In genomic region chr3:161419555-161420333, GRCh38 we compare ENCODE assay signal across 18 cellular contexts. TPM values are rescaled to one million over a fixed set of nuclear protein-coding genes. Genes with fewer than 3 reads are reported as not detected.
A peak's percentile ranks its signal among the peaks of the same experiment; 100 is the strongest.
DNase-seq lines count a peak whose midpoint lies in the region; ATAC-seq and TF ChIP-seq lines count a peak whose summit lies in the region.
"Had no signal": no experiment of that assay in that cellular context is flagged by ENCODE, and none has a peak within 500 bp of the region (broad histone marks: within the 10 kb centered on the region; RNA-seq: fewer than 3 reads in every experiment).

No MANE protein-coding gene starts in this region.

- H3K56ac ChIP-seq in H9 (ENCODE audit: insufficient read length, low read depth, low read length) = no peak overlapping the region

- in situ Hi-C loops in Panc1 (cut with HindIII; ENCODE audit: low pct_unique_long_range_greater_than_20kb, low sequenced_read_pairs) = no loop called here

- H2BK20ac ChIP-seq in H9 (ENCODE audit: low read depth, low read length, poor library complexity, severe bottlenecking) = no peak overlapping the region

- no peak overlapping the region for H3K18ac ChIP-seq in H9 (ENCODE audit: insufficient read length, low read depth, low read length)

- peaks cover 13 to 19% of the 10 kb centered on the region in 2 experiments for H3K9me3 Mint-ChIP-seq in H9
- H3K9me3 Mint-ChIP-seq in stimulated activated naive B cell treated with anti-CD40 and anti-IgM and Interleukin-4, amounts not matched to agents 10 μg/mL and 1 μg/mL and 100 μg/mL, for 72 hours = peaks cover 0 to 8% of the 10 kb centered on the region in 2 donors
- H3K9me3 Mint-ChIP-seq in T-helper 2 cell treated with Interferon-gamma antibody and Interleukin-4, amounts not matched to agents 5 μg/mL and 100 μg/mL, for 36 hours = no peaks in the 10 kb centered on the region

- no peak overlapping the region for H3K4ac ChIP-seq in H9 (ENCODE audit: low read depth, low read length)

- no peaks in the 10 kb centered on the region for H3K36me3 ChIP-seq in Panc1 (ENCODE audit: control insufficient read depth, insufficient read depth, low read length)
- H3K36me3 ChIP-seq: BLaER1 had no signal

- no TSS peak for BruUV-seq in Panc1 (replicated peaks; lab: Mats Ljungman, UMichigan)

- no peak overlapping the region for H2BK120ac ChIP-seq in H9 (ENCODE audit: low read depth, low read length, poor library complexity, severe bottlenecking)

- no peak overlapping the region for H4K91ac ChIP-seq in H9 (ENCODE audit: insufficient read length, low read depth, low read length)

- no peak overlapping the region for H3K4me3 Mint-ChIP-seq in H9
- peak overlapping the region in 1 of 2 donors; percentile 41 for H3K4me3 Mint-ChIP-seq in stimulated activated naive B cell treated with anti-CD40 and anti-IgM and Interleukin-4, amounts not matched to agents 10 μg/mL and 1 μg/mL and 100 μg/mL, for 72 hours
- H3K4me3 Mint-ChIP-seq in T-helper 2 cell treated with Interferon-gamma antibody and Interleukin-4, amounts not matched to agents 5 μg/mL and 100 μg/mL, for 36 hours = no peak overlapping the region
- H3K4me3 Mint-ChIP-seq: CD4-positive, alpha-beta memory T cell had no signal

- no CpG with 5 or more reads among the region's 3 CpGs for WGBS in H9 (ENCODE audit: extremely low coverage, insufficient read length, low lambda C conversion rate)

- peaks cover 28 to 31% of the 10 kb centered on the region in 2 experiments for H3K4me1 Mint-ChIP-seq in H9
- peaks cover 8 to 31% of the 10 kb centered on the region in 2 donors for H3K4me1 Mint-ChIP-seq in stimulated activated naive B cell treated with anti-CD40 and anti-IgM and Interleukin-4, amounts not matched to agents 10 μg/mL and 1 μg/mL and 100 μg/mL, for 72 hours
- no peaks in the 10 kb centered on the region for H3K4me1 Mint-ChIP-seq in T-helper 2 cell treated with Interferon-gamma antibody and Interleukin-4, amounts not matched to agents 5 μg/mL and 100 μg/mL, for 36 hours (ENCODE audit: low read depth)
- H3K4me1 Mint-ChIP-seq: CD4-positive, alpha-beta memory T cell had no signal

- H2BK15ac ChIP-seq in H9 (ENCODE audit: low read depth, low read length) = no peak overlapping the region

- no peak for ATAC-seq in Panc1
- ATAC-seq in stimulated activated naive B cell treated with anti-CD40 and anti-IgM and Interleukin-4, amounts not matched to agents 10 μg/mL and 1 μg/mL and 100 μg/mL, for 72 hours (replicated peaks) = peak; percentile 71 to 82
- ATAC-seq: Right ventricle myocardium inferior had no signal

- POLR2A ChIA-PET in Panc1 (lab: Charles Lee) = no interaction called here

- H3K79me1 ChIP-seq in H9 (ENCODE audit: insufficient read depth, low read depth, low read length, poor library complexity, severe bottlenecking) = no peaks in the 10 kb centered on the region

- H3K9ac ChIP-seq in H9 (ENCODE audit: extremely low read depth, insufficient read length, low read length) = no peak overlapping the region
- H3K9ac ChIP-seq: BLaER1 had no signal

- H3T11ph ChIP-seq in H9 (ENCODE audit: low read length) = no peak overlapping the region

- no peaks in the 10 kb centered on the region for H3K79me2 ChIP-seq in H9 (ENCODE audit: insufficient read depth, low read length)

- CTCF ChIA-PET in Panc1 (lab: Charles Lee) = no interaction called here

- peaks cover 8% of the 10 kb centered on the region for H3K4me1 ChIP-seq in H9 (ENCODE audit: insufficient read depth, low read length)
- H3K4me1 ChIP-seq in Panc1 (ENCODE audit: control insufficient read depth, insufficient read depth, low read length) = peaks cover 16% of the 10 kb centered on the region
- H3K4me1 ChIP-seq: BLaER1 had no signal

- H3K14ac ChIP-seq in H9 (ENCODE audit: insufficient read depth, low read length) = no peak overlapping the region

- peak overlapping the region; percentile 93 for H2BK12ac ChIP-seq in H9 (ENCODE audit: insufficient read length, low read depth, low read length)

- H3K27ac ChIP-seq in H9 (ENCODE audit: insufficient read length, low read depth, low read length) = peak overlapping the region; percentile 34
- H3K27ac ChIP-seq in Panc1 (ENCODE audit: low read length) = peak overlapping the region; percentile 74
- peak overlapping the region; percentile 74 for H3K27ac ChIP-seq in epithelial cell of prostate
- H3K27ac ChIP-seq: BLaER1 had no signal

- no peaks in the 10 kb centered on the region for H3K23me2 ChIP-seq in H9 (ENCODE audit: insufficient read length, low read depth, low read length, poor library complexity, severe bottlenecking)

- H3K9me3 ChIP-seq in H9 (ENCODE audit: control insufficient read depth, low read depth, low read length) (no peaks in the 10 kb centered on the region), Panc1 (ENCODE audit: control insufficient read depth, insufficient read depth, low read depth, low read length) (peaks cover 14% of the 10 kb centered on the region; the same call in 1 of the 2 replicates)

- DNase-seq in H9 (no peak), Panc1 (ENCODE audit: low read depth, low spot score) (no peak), epithelial cell of prostate (ENCODE audit: low read depth, low spot score) (no peak), NCI-H1417 (lab: John Stamatoyannopoulos, UW) (no peak), NCI-H82 treated with DMSO at 0.1 percent for 48 hours (lab: John Stamatoyannopoulos, UW; ENCODE audit: unreplicated experiment) (no peak)
- no peak for DNase-seq in stimulated activated naive B cell treated with anti-CD40 and anti-IgM and Interleukin-4, amounts not matched to agents 10 μg/mL and 1 μg/mL and 100 μg/mL, for 72 hours
- DNase-seq in activated CD4-positive, CD25-positive, alpha-beta regulatory T cell treated with anti-CD3 and anti-CD28 coated beads, Interleukin-2, amount 50 U/mL, for 72 hours = no peak
- DNase-seq in T-helper 2 cell treated with Interferon-gamma antibody and Interleukin-4, amounts not matched to agents 5 μg/mL and 100 μg/mL, for 36 hours (ENCODE audit: low spot score) = no peak
- DNase-seq: ACHN; CD4-positive, alpha-beta memory T cell; KG1; NCI-H1092; NCI-H226; NK-92 treated with Interleukin-12 subunit alpha and Interleukin-12 subunit beta, amount 100 ng/mL, for 24 hours had no signal

- no peak overlapping the region for H2BK5ac ChIP-seq in H9 (ENCODE audit: insufficient read length, low read length)

- no peaks in the 10 kb centered on the region for H3K27me3 ChIP-seq in H9 (ENCODE audit: insufficient read depth, low read length)
- no peaks in the 10 kb centered on the region for H3K27me3 ChIP-seq in Panc1 (ENCODE audit: control insufficient read depth, insufficient read depth, low read length)
- H3K27me3 ChIP-seq: BLaER1 had no signal

- intact Hi-C loops in Panc1 (cut with micrococcal nuclease; ENCODE audit: unreplicated experiment) = loop anchor here (5.0 to 10.0 kb wide), 4 partner anchors 147 to 715 kb away; no protein-coding TSS in a partner anchor

- H3K27me3 Mint-ChIP-seq in H9 (ENCODE audit: low read depth) = no peaks in the 10 kb centered on the region
- H3K27me3 Mint-ChIP-seq in stimulated activated naive B cell treated with anti-CD40 and anti-IgM and Interleukin-4, amounts not matched to agents 10 μg/mL and 1 μg/mL and 100 μg/mL, for 72 hours = peaks cover 4 to 5% of the 10 kb centered on the region in 2 donors
- peaks cover 7% of the 10 kb centered on the region for H3K27me3 Mint-ChIP-seq in T-helper 2 cell treated with Interferon-gamma antibody and Interleukin-4, amounts not matched to agents 5 μg/mL and 100 μg/mL, for 36 hours (ENCODE audit: low read depth)
- H3K27me3 Mint-ChIP-seq: CD4-positive, alpha-beta memory T cell had no signal

- no peak overlapping the region for H3K23ac ChIP-seq in H9 (ENCODE audit: insufficient read length, low read depth, low read length)

- H3K4me3 ChIP-seq in Panc1 (ENCODE audit: low read depth in 2 of 2, low read length in 2 of 2) = no peak overlapping the region
- H3K4me3 ChIP-seq: BLaER1 had no signal

- H4K5ac ChIP-seq in H9 (ENCODE audit: insufficient read length, low read depth, low read length) = no peak overlapping the region

- peak overlapping the region in 2 of 3 experiments; percentile 34 to 87; a peak in 4 of 7 replicates for H3K27ac Mint-ChIP-seq in H9
- H3K27ac Mint-ChIP-seq in stimulated activated naive B cell treated with anti-CD40 and anti-IgM and Interleukin-4, amounts not matched to agents 10 μg/mL and 1 μg/mL and 100 μg/mL, for 72 hours = no peak overlapping the region
- no peak overlapping the region for H3K27ac Mint-ChIP-seq in T-helper 2 cell treated with Interferon-gamma antibody and Interleukin-4, amounts not matched to agents 5 μg/mL and 100 μg/mL, for 36 hours
- H3K27ac Mint-ChIP-seq: CD4-positive, alpha-beta memory T cell had no signal

- no peak overlapping the region for H2AK5ac ChIP-seq in H9 (ENCODE audit: insufficient read length, low read length)

- H4K20me1 ChIP-seq in H9 (ENCODE audit: control insufficient read depth, insufficient read depth, insufficient read length) = no peaks in the 10 kb centered on the region
- H4K20me1 ChIP-seq: BLaER1 had no signal

- TF ChIP-seq CTCF in H9 (conservative IDR thresholded peaks at IDR 0.05) (no peak), Panc1 (IDR thresholded peaks at IDR 0.05) (no peak)

- H3K4me2 ChIP-seq in H9 (ENCODE audit: insufficient read depth, insufficient read length, low read length) = no peak overlapping the region
- H3K4me2 ChIP-seq: BLaER1 had no signal

- H4K8ac ChIP-seq in H9 (replicated peaks; ENCODE audit: insufficient read length, low read depth, low read length) = no peak overlapping the region

- no peak overlapping the region for H2AFZ ChIP-seq in H9 (ENCODE audit: low read length)

- peaks cover 21 to 28% (median 25%) of the 10 kb centered on the region in 3 experiments for H3K36me3 Mint-ChIP-seq in H9 (ENCODE audit: insufficient read depth in 1 of 3, low read depth in 3 of 3)
- H3K36me3 Mint-ChIP-seq in stimulated activated naive B cell treated with anti-CD40 and anti-IgM and Interleukin-4, amounts not matched to agents 10 μg/mL and 1 μg/mL and 100 μg/mL, for 72 hours = peaks cover 0 to 5% of the 10 kb centered on the region in 2 donors
- H3K36me3 Mint-ChIP-seq in T-helper 2 cell treated with Interferon-gamma antibody and Interleukin-4, amounts not matched to agents 5 μg/mL and 100 μg/mL, for 36 hours (ENCODE audit: low read depth) = no peaks in the 10 kb centered on the region

RNA-seq across cellular contexts. Expression of gene SPTSSB, which starts 48.4 kb away (rescaled TPM):
- total RNA-seq in H9 (2021) (1.4 and 3.5 TPM in 2 replicates), Panc1 (2021; ENCODE audit: unreplicated experiment) (3.7 TPM)
- 3.1 TPM for polyA plus RNA-seq in Panc1 (2012; ENCODE audit: insufficient read length)
- total RNA-seq: CD4-positive, alpha-beta memory T cell; G401; H4 had no signal

Comparison
In these comparisons a context has a peak if more than half of its experiments do, and no peak if none do; other contexts are left out.
1. H3K27ac Mint-ChIP-seq: peak in H9 (2 of 3); none in stimulated activated naive B cell treated with anti-CD40 and anti-IgM and Interleukin-4, amounts not matched to agents 10 μg/mL and 1 μg/mL and 100 μg/mL, for 72 hours (single experiment) and T-helper 2 cell treated with Interferon-gamma antibody and Interleukin-4, amounts not matched to agents 5 μg/mL and 100 μg/mL, for 36 hours (single experiment).
2. Peak in every context shown above with its lines, with median percentiles within 50 percentile points of each other: H3K27ac ChIP-seq.